8 cellular contexts compared by ENCODE assay signal in genomic region chr17:33049781-33050414, GRCh38. TPM values are rescaled to one million over a fixed set of nuclear protein-coding genes. Genes with fewer than 3 reads are reported as not detected.
DNase-seq lines count a peak whose midpoint lies in the region; ATAC-seq, FAIRE-seq and TF ChIP-seq lines count a peak whose summit lies in the region.

No MANE protein-coding gene starts in this region.

- TF ChIP-seq CTCF in bronchial epithelial cell (IDR thresholded peaks at IDR 0.05; ENCODE audit: insufficient read depth, low read length, severe bottlenecking) (peak; percentile 93), liver (IDR thresholded peaks at IDR 0.05; ENCODE audit: low read depth, low read length, missing input control) (peak; percentile 78), stomach (IDR thresholded peaks at IDR 0.05) (peak in 5 of 7 experiments; percentile 25 to 80 (median 43))

- intact Hi-C loops in stomach (cut with DNase I; ENCODE audit: low total_unique reads): no loop called here

- no peak for ATAC-seq in GM21528 (IDR thresholded peaks at IDR 0.05; ENCODE audit: low FRiP score, unreplicated experiment)
- no peak for ATAC-seq in GM18520 (IDR thresholded peaks at IDR 0.05; ENCODE audit: unreplicated experiment)

- peak in 1 of 2 donors; percentile 63 for TF ChIP-seq RAD21 in liver (IDR thresholded peaks at IDR 0.05)

- no peak for TF ChIP-seq POLR2A in stomach (IDR thresholded peaks at IDR 0.05)

- H3K9ac ChIP-seq in SK-N-MC (ENCODE audit: insufficient read length) (no peak overlapping the region), liver (ENCODE audit: low read depth in 1 of 2, low read length in 2 of 2) (no peak overlapping the region)

- H3K4me1 ChIP-seq in liver (ENCODE audit: control insufficient read depth in 4 of 4, insufficient read depth in 4 of 4, low read length in 3 of 4) (no peaks in the 10 kb centered on the region), stomach (no peaks in the 10 kb centered on the region)

- no peak overlapping the region for H3K4me3 ChIP-seq in SK-N-MC
- no peak overlapping the region for H3K4me3 ChIP-seq in bronchial epithelial cell (ENCODE audit: low read depth, low read length)
- H3K4me3 ChIP-seq in liver (ENCODE audit: low read depth in 1 of 3, low read length in 3 of 3): no peak overlapping the region
- no peak overlapping the region for H3K4me3 ChIP-seq in stomach

- TF ChIP-seq EP300 in stomach (IDR thresholded peaks at IDR 0.05): no peak

- peak; percentile 13 for FAIRE-seq in bronchial epithelial cell (lab: Jason Lieb, UNC)

- DNase-seq in DMS114 treated with DMSO at 0.1 percent for 48 hours (lab: John Stamatoyannopoulos, UW; ENCODE audit: unreplicated experiment): peak; percentile 4
- DNase-seq in HT1080 (ENCODE audit: low read depth): peak; percentile 10
- DNase-seq in SK-N-MC (ENCODE audit: low read depth, low spot score): peak; percentile 28
- DNase-seq in bronchial epithelial cell (ENCODE audit: low read depth): peak; percentile 44
- DNase-seq in stomach: peak; percentile 62

- no peak overlapping the region for H3K27ac ChIP-seq in SK-N-MC
- H3K27ac ChIP-seq in liver (ENCODE audit: low read depth in 1 of 2, low read length in 2 of 2): no peak overlapping the region
- H3K27ac ChIP-seq in stomach: no peak overlapping the region

- H3K36me3 ChIP-seq in SK-N-MC (ENCODE audit: insufficient read depth, low read length) (no peaks in the 10 kb centered on the region), bronchial epithelial cell (ENCODE audit: control insufficient read depth, insufficient read depth, low read length) (no peaks in the 10 kb centered on the region), liver (ENCODE audit: control insufficient read depth in 4 of 4, insufficient read depth in 3 of 4, low read depth in 1 of 4, low read length in 3 of 4) (no peaks in the 10 kb centered on the region), stomach (no peaks in the 10 kb centered on the region)

- whole genome bisulfite sequencing in liver: 45% methylated on average over 11 of the region's 11 CpGs
- WGBS in stomach, 5 donors: 45 to 63% (median 50%) methylated on average over 11 of the region's 11 CpGs

- H3K27me3 ChIP-seq in bronchial epithelial cell (ENCODE audit: control insufficient read depth, insufficient read depth, low read length) (peaks cover 2% of the 10 kb centered on the region), liver (ENCODE audit: control insufficient read depth in 4 of 4, insufficient read depth in 4 of 4, low read length in 3 of 4) (peaks cover 0 to 3% (median 0%) of the 10 kb centered on the region in 4 donors), stomach (peaks cover 0 to 18% (median 0%) of the 10 kb centered on the region in 3 donors)

- no peaks in the 10 kb centered on the region for H3K9me3 ChIP-seq in SK-N-MC (ENCODE audit: low read depth, low read length)
- H3K9me3 ChIP-seq in liver (ENCODE audit: control insufficient read depth in 4 of 4, low read length in 3 of 4): no peaks in the 10 kb centered on the region
- no peaks in the 10 kb centered on the region for H3K9me3 ChIP-seq in stomach

TF ChIP-seq in liver, 16 proteins besides CTCF, POLR2A, EP300 and RAD21:
- TF ChIP-seq JUND (IDR thresholded peaks at IDR 0.05) (no peak), EGR1 (IDR thresholded peaks at IDR 0.05; ENCODE audit: low read depth in 2 of 2) (no peak), FOXA1 (IDR thresholded peaks at IDR 0.05) (no peak), NR2F2 (IDR thresholded peaks at IDR 0.05) (no peak), ATF3 (IDR thresholded peaks at IDR 0.05) (no peak), TAF1 (conservative IDR thresholded peaks at IDR 0.05) (no peak), RXRA (IDR thresholded peaks at IDR 0.05) (no peak), SP1 (IDR thresholded peaks at IDR 0.05) (no peak), FOXA2 (IDR thresholded peaks at IDR 0.05) (no peak), YY1 (IDR thresholded peaks at IDR 0.05) (no peak), HNF4G (IDR thresholded peaks at IDR 0.05) (no peak), GABPA (IDR thresholded peaks at IDR 0.05 in 1 of 2, conservative IDR thresholded peaks at IDR 0.05 in 1 of 2) (no peak), HNF4A (conservative IDR thresholded peaks at IDR 0.05) (no peak)
- TF ChIP-seq, protein P1, sequence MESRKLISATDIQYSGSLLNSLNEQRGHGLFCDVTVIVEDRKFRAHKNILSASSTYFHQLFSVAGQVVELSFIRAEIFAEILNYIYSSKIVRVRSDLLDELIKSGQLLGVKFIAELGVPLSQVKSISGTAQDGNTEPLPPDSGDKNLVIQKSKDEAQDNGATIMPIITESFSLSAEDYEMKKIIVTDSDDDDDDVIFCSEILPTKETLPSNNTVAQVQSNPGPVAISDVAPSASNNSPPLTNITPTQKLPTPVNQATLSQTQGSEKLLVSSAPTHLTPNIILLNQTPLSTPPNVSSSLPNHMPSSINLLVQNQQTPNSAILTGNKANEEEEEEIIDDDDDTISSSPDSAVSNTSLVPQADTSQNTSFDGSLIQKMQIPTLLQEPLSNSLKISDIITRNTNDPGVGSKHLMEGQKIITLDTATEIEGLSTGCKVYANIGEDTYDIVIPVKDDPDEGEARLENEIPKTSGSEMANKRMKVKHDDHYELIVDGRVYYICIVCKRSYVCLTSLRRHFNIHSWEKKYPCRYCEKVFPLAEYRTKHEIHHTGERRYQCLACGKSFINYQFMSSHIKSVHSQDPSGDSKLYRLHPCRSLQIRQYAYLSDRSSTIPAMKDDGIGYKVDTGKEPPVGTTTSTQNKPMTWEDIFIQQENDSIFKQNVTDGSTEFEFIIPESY (IDR thresholded peaks at IDR 0.05): no peak
- TF ChIP-seq, protein P2, sequence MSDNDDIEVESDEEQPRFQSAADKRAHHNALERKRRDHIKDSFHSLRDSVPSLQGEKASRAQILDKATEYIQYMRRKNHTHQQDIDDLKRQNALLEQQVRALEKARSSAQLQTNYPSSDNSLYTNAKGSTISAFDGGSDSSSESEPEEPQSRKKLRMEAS (IDR thresholded peaks at IDR 0.05): no peak
- TF ChIP-seq, protein P3, sequence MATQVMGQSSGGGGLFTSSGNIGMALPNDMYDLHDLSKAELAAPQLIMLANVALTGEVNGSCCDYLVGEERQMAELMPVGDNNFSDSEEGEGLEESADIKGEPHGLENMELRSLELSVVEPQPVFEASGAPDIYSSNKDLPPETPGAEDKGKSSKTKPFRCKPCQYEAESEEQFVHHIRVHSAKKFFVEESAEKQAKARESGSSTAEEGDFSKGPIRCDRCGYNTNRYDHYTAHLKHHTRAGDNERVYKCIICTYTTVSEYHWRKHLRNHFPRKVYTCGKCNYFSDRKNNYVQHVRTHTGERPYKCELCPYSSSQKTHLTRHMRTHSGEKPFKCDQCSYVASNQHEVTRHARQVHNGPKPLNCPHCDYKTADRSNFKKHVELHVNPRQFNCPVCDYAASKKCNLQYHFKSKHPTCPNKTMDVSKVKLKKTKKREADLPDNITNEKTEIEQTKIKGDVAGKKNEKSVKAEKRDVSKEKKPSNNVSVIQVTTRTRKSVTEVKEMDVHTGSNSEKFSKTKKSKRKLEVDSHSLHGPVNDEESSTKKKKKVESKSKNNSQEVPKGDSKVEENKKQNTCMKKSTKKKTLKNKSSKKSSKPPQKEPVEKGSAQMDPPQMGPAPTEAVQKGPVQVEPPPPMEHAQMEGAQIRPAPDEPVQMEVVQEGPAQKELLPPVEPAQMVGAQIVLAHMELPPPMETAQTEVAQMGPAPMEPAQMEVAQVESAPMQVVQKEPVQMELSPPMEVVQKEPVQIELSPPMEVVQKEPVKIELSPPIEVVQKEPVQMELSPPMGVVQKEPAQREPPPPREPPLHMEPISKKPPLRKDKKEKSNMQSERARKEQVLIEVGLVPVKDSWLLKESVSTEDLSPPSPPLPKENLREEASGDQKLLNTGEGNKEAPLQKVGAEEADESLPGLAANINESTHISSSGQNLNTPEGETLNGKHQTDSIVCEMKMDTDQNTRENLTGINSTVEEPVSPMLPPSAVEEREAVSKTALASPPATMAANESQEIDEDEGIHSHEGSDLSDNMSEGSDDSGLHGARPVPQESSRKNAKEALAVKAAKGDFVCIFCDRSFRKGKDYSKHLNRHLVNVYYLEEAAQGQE (IDR thresholded peaks at IDR 0.05): no peak

RNA-seq across cellular contexts. Expression of gene SPACA3, which starts 58.3 kb away (rescaled TPM):
- 0.53 TPM in 1 of 2 replicates, not detected in the other for total RNA-seq in HT1080 (2014; rRNA removed; shearing (Covaris generic))
- polyA plus RNA-seq in HT1080 (2015; cell fraction: cytosol; rRNA removed): 0.10 TPM in 1 of 2 replicates, not detected in the other
- not detected in 2 replicates for polyA plus RNA-seq in HT1080 (2015; cell fraction: nucleus; rRNA removed)
- total RNA-seq in bronchial epithelial cell: not detected in 2 replicates
- not detected for total RNA-seq in liver
- not detected for polyA plus RNA-seq in liver
- total RNA-seq in stomach: not detected
- polyA plus RNA-seq in stomach: under 1 TPM in 1 of 3 donors, not detected in 2; 0.15 TPM

Comparison
In these comparisons a context has a peak if more than half of its experiments do, and no peak if none do; other contexts are left out.
1. DNase-seq: peak in every context shown above with its lines; median percentile 62 in stomach; 44 in bronchial epithelial cell; 28 in SK-N-MC; 10 in HT1080; 4 in DMS114 treated with DMSO at 0.1 percent for 48 hours.
2. CTCF ChIP-seq: peak in every context shown above with its lines; median percentile 93 in bronchial epithelial cell; 78 in liver; 43 in stomach.